ENCODE assay signal across 7 cellular contexts in genomic region chr15:74783072-74783807, GRCh38. TPM values are rescaled to one million over a fixed set of nuclear protein-coding genes. Genes with fewer than 3 reads are reported as not detected.
A peak's percentile ranks its signal among the peaks of the same experiment; 100 is the strongest.
DNase-seq lines count a peak whose midpoint lies in the region; ATAC-seq, FAIRE-seq and TF ChIP-seq lines count a peak whose summit lies in the region.

No MANE protein-coding gene starts in this region.

- peaks cover 11% of the 10 kb centered on the region for H3K9me1 ChIP-seq in keratinocyte (ENCODE audit: control insufficient read depth, extremely low read depth, insufficient read depth, low read length)

- H4K20me1 ChIP-seq in keratinocyte (ENCODE audit: control insufficient read depth, extremely low read depth, insufficient read depth, low read length): peaks cover 13% of the 10 kb centered on the region

- intact Hi-C loops in ascending aorta (cut with DNase I): loop anchor here (5.0 kb wide), 2 partner anchors 154 to 241 kb away; partner anchors contain the start of genes ARID3B and COX5A

- H3K27me3 ChIP-seq in ascending aorta (no peaks in the 10 kb centered on the region), keratinocyte (ENCODE audit: control insufficient read depth, extremely low read depth, insufficient read depth, low read length) (no peaks in the 10 kb centered on the region), stomach smooth muscle (ENCODE audit: control insufficient read depth in 1 of 2, insufficient read depth in 2 of 2, low read length in 2 of 2) (no peaks in the 10 kb centered on the region)

- TF ChIP-seq POLR2A in GM18505 (IDR thresholded peaks at IDR 0.05; ENCODE audit: borderline replicate concordance, extremely low read depth, insufficient read depth, insufficient read length) (peak; percentile 43), NB4 (IDR thresholded peaks at IDR 0.05; ENCODE audit: extremely low read depth, insufficient read length) (no peak)

- H3K36me3 ChIP-seq in ascending aorta (no peaks in the 10 kb centered on the region), keratinocyte (ENCODE audit: control insufficient read depth in 2 of 2, extremely low read depth in 1 of 2, insufficient read depth in 2 of 2, low read length in 2 of 2) (peaks cover 3 to 5% of the 10 kb centered on the region in 2 experiments), stomach smooth muscle (ENCODE audit: control insufficient read depth in 2 of 2, insufficient read depth in 2 of 2, low read length in 2 of 2) (peaks cover 0 to 2% of the 10 kb centered on the region in 2 donors)

- dilution Hi-C loops in keratinocyte (cut with MboI; ENCODE audit: extremely low pct_ligation_motif_present, low sequenced_read_pairs): no loop called here

- H3K79me2 ChIP-seq in keratinocyte (ENCODE audit: control insufficient read depth, insufficient read depth, low read length): peaks cover 58% of the 10 kb centered on the region

- H3K9ac ChIP-seq in keratinocyte (ENCODE audit: control insufficient read depth, extremely low read depth, insufficient read depth, low read length): peak overlapping the region; percentile 81
- peak overlapping the region; percentile 78 to 85 for H3K9ac ChIP-seq in stomach smooth muscle (ENCODE audit: low read length in 2 of 2)

- H3K27ac ChIP-seq in ascending aorta (peak overlapping the region; percentile 76 to 78), keratinocyte (ENCODE audit: control insufficient read depth, insufficient read depth, low read length) (peak overlapping the region; percentile 55), stomach smooth muscle (ENCODE audit: low read length) (no peak overlapping the region)

- FAIRE-seq in keratinocyte (lab: Jason Lieb, UNC): no peak

- H3K4me2 ChIP-seq in keratinocyte (ENCODE audit: control insufficient read depth, extremely low read depth, insufficient read depth, low read depth, low read length): peak overlapping the region; percentile 100

- H3K9me3 ChIP-seq in ascending aorta (no peaks in the 10 kb centered on the region), keratinocyte (ENCODE audit: control insufficient read depth, low read depth, low read length) (no peaks in the 10 kb centered on the region), stomach smooth muscle (ENCODE audit: control insufficient read depth in 2 of 2, low read length in 2 of 2) (no peaks in the 10 kb centered on the region)

- no peak overlapping the region for H2AFZ ChIP-seq in keratinocyte (ENCODE audit: control insufficient read depth, low read length)

- TF ChIP-seq CTCF in NB4 (IDR thresholded peaks at IDR 0.05; ENCODE audit: low read depth, low read length) (no peak), ascending aorta (IDR thresholded peaks at IDR 0.05) (no peak), keratinocyte (optimal IDR thresholded peaks at IDR 0.05 in 1 of 3, IDR thresholded peaks at IDR 0.05 in 1 of 3, conservative IDR thresholded peaks at IDR 0.05 in 1 of 3; ENCODE audit: extremely low read depth in 1 of 3, insufficient read depth in 2 of 3, low read length in 3 of 3) (no peak)

- peak; percentile 87 for DNase-seq in NB4 (ENCODE audit: low read depth)
- no peak for DNase-seq in ascending aorta (ENCODE audit: low spot score in 2 of 2)
- no peak for DNase-seq in keratinocyte (ENCODE audit: low read depth, low spot score)

- ATAC-seq in GM18505 (IDR thresholded peaks at IDR 0.05; ENCODE audit: unreplicated experiment) (no peak), HG03095 (IDR thresholded peaks at IDR 0.05; ENCODE audit: unreplicated experiment) (no peak), GM21423 (IDR thresholded peaks at IDR 0.05; ENCODE audit: unreplicated experiment) (no peak)

- H3K4me3 ChIP-seq in NB4 (ENCODE audit: low read depth, low read length) (peak overlapping the region; percentile 92), ascending aorta (peak overlapping the region; percentile 89 to 95), keratinocyte (ENCODE audit: control insufficient read depth in 2 of 3, extremely low read depth in 1 of 3, insufficient read depth in 2 of 3, low read depth in 1 of 3, low read length in 3 of 3) (peak overlapping the region; percentile 75 to 92 (median 79)), stomach smooth muscle (ENCODE audit: low read length in 2 of 2) (peak overlapping the region; percentile 89 to 94)

- H3K4me1 ChIP-seq in ascending aorta (peaks cover 27 to 53% of the 10 kb centered on the region in 2 donors), keratinocyte (ENCODE audit: control insufficient read depth, extremely low read depth, insufficient read depth, low read length) (peaks cover 63% of the 10 kb centered on the region), stomach smooth muscle (ENCODE audit: control insufficient read depth, insufficient read depth, low read length) (peaks cover 60% of the 10 kb centered on the region)

RNA-seq across cellular contexts. Expression of gene CSK, which starts 1.4 kb away (rescaled TPM):
- total RNA-seq in ascending aorta: 31.0 TPM
- polyA plus RNA-seq in keratinocyte: 14.9 to 41.5 TPM (median 17.2 TPM) in 3 replicates
- polyA plus RNA-seq in keratinocyte (2011; ENCODE audit: low read depth): 16.8 TPM
- 19.4 and 37.7 TPM in 2 replicates for polyA plus RNA-seq in keratinocyte (2011; cell fraction: cytosol; rRNA removed)
- 40.0 and 50.1 TPM in 2 replicates for polyA plus RNA-seq in keratinocyte (2011; cell fraction: nucleus; rRNA removed)
- polyA plus RNA-seq in keratinocyte (2012; ENCODE audit: low replicate concordance): 38.6 and 52.8 TPM in 2 replicates
- polyA minus RNA-seq in keratinocyte: 22.1 to 111 TPM (median 39.2 TPM) in 3 replicates
- 47.0 TPM for polyA minus RNA-seq in keratinocyte (2011; cell fraction: cytosol; rRNA and poly(A)+ RNA removed)
- 26.1 and 28.3 TPM in 2 replicates for polyA minus RNA-seq in keratinocyte (2011; cell fraction: nucleus; rRNA and poly(A)+ RNA removed)

RNA-seq across cellular contexts. Expression of gene LMAN1L, which starts 29.4 kb away (rescaled TPM):
- total RNA-seq in ascending aorta: not detected
- not detected in 3 replicates for polyA plus RNA-seq in keratinocyte
- not detected for polyA plus RNA-seq in keratinocyte (2011; ENCODE audit: low read depth)
- not detected in 2 replicates for polyA plus RNA-seq in keratinocyte (2011; cell fraction: cytosol; rRNA removed)
- polyA plus RNA-seq in keratinocyte (2011; cell fraction: nucleus; rRNA removed): 0.05 and 0.22 TPM in 2 replicates
- not detected in 2 replicates for polyA plus RNA-seq in keratinocyte (2012; ENCODE audit: low replicate concordance)
- 0.36 to 0.38 TPM in 2 of 3 replicates, not detected in the other for polyA minus RNA-seq in keratinocyte
- polyA minus RNA-seq in keratinocyte (2011; cell fraction: cytosol; rRNA and poly(A)+ RNA removed): not detected
- 0.21 and 0.31 TPM in 2 replicates for polyA minus RNA-seq in keratinocyte (2011; cell fraction: nucleus; rRNA and poly(A)+ RNA removed)

RNA-seq across cellular contexts. Expression of gene CYP1A2, which starts 34.6 kb away (rescaled TPM):
- not detected for total RNA-seq in ascending aorta
- 0.04 to 0.09 TPM in 2 of 3 replicates, not detected in the other for polyA plus RNA-seq in keratinocyte
- not detected for polyA plus RNA-seq in keratinocyte (2011; ENCODE audit: low read depth)
- 0.06 TPM in 1 of 2 replicates, not detected in the other for polyA plus RNA-seq in keratinocyte (2011; cell fraction: cytosol; rRNA removed)
- 0.04 and 0.09 TPM in 2 replicates for polyA plus RNA-seq in keratinocyte (2011; cell fraction: nucleus; rRNA removed)
- not detected in 2 replicates for polyA plus RNA-seq in keratinocyte (2012; ENCODE audit: low replicate concordance)
- polyA minus RNA-seq in keratinocyte: not detected in 3 replicates
- polyA minus RNA-seq in keratinocyte (2011; cell fraction: cytosol; rRNA and poly(A)+ RNA removed): not detected
- polyA minus RNA-seq in keratinocyte (2011; cell fraction: nucleus; rRNA and poly(A)+ RNA removed): not detected in 2 replicates

RNA-seq across cellular contexts. Expression of gene CPLX3, which starts 43.2 kb away (rescaled TPM):
- not detected for total RNA-seq in ascending aorta
- polyA plus RNA-seq in keratinocyte: 0.03 TPM in 1 of 3 replicates, not detected in the others
- polyA plus RNA-seq in keratinocyte (2011; ENCODE audit: low read depth): not detected
- polyA plus RNA-seq in keratinocyte (2011; cell fraction: cytosol; rRNA removed): not detected in 2 replicates
- polyA plus RNA-seq in keratinocyte (2011; cell fraction: nucleus; rRNA removed): 0.13 and 0.27 TPM in 2 replicates
- 0.18 TPM in 1 of 2 replicates, not detected in the other for polyA plus RNA-seq in keratinocyte (2012; ENCODE audit: low replicate concordance)
- not detected in 3 replicates for polyA minus RNA-seq in keratinocyte
- not detected for polyA minus RNA-seq in keratinocyte (2011; cell fraction: cytosol; rRNA and poly(A)+ RNA removed)
- polyA minus RNA-seq in keratinocyte (2011; cell fraction: nucleus; rRNA and poly(A)+ RNA removed): not detected in 2 replicates

RNA-seq across cellular contexts. Expression of gene CYP1A1, which starts 57.9 kb away (rescaled TPM):
- total RNA-seq in ascending aorta: 10.3 TPM
- 3.1 to 23.4 TPM (median 4.8 TPM) in 3 replicates for polyA plus RNA-seq in keratinocyte
- 4.3 TPM for polyA plus RNA-seq in keratinocyte (2011; ENCODE audit: low read depth)
- 5.8 and 7.4 TPM in 2 replicates for polyA plus RNA-seq in keratinocyte (2011; cell fraction: cytosol; rRNA removed)
- polyA plus RNA-seq in keratinocyte (2011; cell fraction: nucleus; rRNA removed): 19.8 and 26.2 TPM in 2 replicates
- polyA plus RNA-seq in keratinocyte (2012; ENCODE audit: low replicate concordance): 2.6 and 8.5 TPM in 2 replicates
- polyA minus RNA-seq in keratinocyte: 3.5 to 18.4 TPM (median 10.9 TPM) in 3 replicates
- 8.1 TPM for polyA minus RNA-seq in keratinocyte (2011; cell fraction: cytosol; rRNA and poly(A)+ RNA removed)
- 10.4 and 11.4 TPM in 2 replicates for polyA minus RNA-seq in keratinocyte (2011; cell fraction: nucleus; rRNA and poly(A)+ RNA removed)
